ENCODE assay signal across 15 cellular contexts in genomic region chr3:7382293-7383033, GRCh38.
DNase-seq lines count a peak whose midpoint lies in the region; ATAC-seq, FAIRE-seq and TF ChIP-seq lines count a peak whose summit lies in the region.
"Had no signal": no experiment of that assay in that cellular context is flagged by ENCODE, and none has a peak within 500 bp of the region (broad histone marks: within the 10 kb centered on the region; RNA-seq: fewer than 3 reads in every experiment).

No MANE protein-coding gene starts in this region.

- no peaks in the 10 kb centered on the region for H3K27me3 ChIP-seq in heart left ventricle
- H3K27me3 ChIP-seq in endothelial cell of umbilical vein (ENCODE audit: control insufficient read depth in 2 of 2, insufficient read depth in 2 of 2, low read length in 2 of 2): no peaks in the 10 kb centered on the region
- H3K27me3 ChIP-seq in liver (ENCODE audit: control insufficient read depth in 4 of 4, insufficient read depth in 4 of 4, low read length in 3 of 4): no peaks in the 10 kb centered on the region
- H3K27me3 ChIP-seq in transverse colon: no peaks in the 10 kb centered on the region
- H3K27me3 ChIP-seq: MG63 had no signal

- TF ChIP-seq EP300 in transverse colon (IDR thresholded peaks at IDR 0.05; ENCODE audit: low read depth): no peak

- no peaks in the 10 kb centered on the region for H3K9me1 ChIP-seq in endothelial cell of umbilical vein (replicated peaks; ENCODE audit: control insufficient read depth, extremely low read depth, insufficient read depth, low read length)

- WGBS in heart left ventricle, 4 donors: 78 to 91% (median 86%) methylated on average over 3 of the region's 3 CpGs
- 43% methylated on average over 3 of the region's 3 CpGs for WGBS in liver
- 27 to 36% methylated on average over 3 of the region's 3 CpGs for WGBS in transverse colon (ENCODE audit: low coverage in 1 of 2), 2 donors

- DNase-seq in Right ventricle myocardium superior (no peak), heart left ventricle (no peak), endothelial cell of umbilical vein (ENCODE audit: low read depth, low spot score) (peak; percentile 98), transverse colon (no peak), SW 1271 (lab: John Stamatoyannopoulos, UW) (no peak), middle frontal gyrus (ENCODE audit: extremely low spot score, low spot score) (no peak)
- DNase-seq in activated CD4-positive, alpha-beta T cell treated with anti-CD3 and anti-CD28 coated beads, Interleukin-2, amount 10 ng/mL, durations not matched to agents 7 days and 5 days: no peak
- DNase-seq: activated CD4-positive, alpha-beta T cell treated with anti-CD3 and anti-CD28 coated beads, Interleukin-2, amount 50 U/mL, for 48 hours; DMS53; MG63; NCI-H2171; stimulated activated CD4-positive, alpha-beta T cell treated with anti-CD3 and anti-CD28 coated beads, Interleukin-2, amount 100 ng/mL, for 48 hours had no signal

- no peaks in the 10 kb centered on the region for H3K36me3 Mint-ChIP-seq in activated CD4-positive, alpha-beta T cell treated with anti-CD3 and anti-CD28 coated beads, Interleukin-2, amount 10 ng/mL, durations not matched to agents 7 days and 5 days (ENCODE audit: low read depth)
- H3K36me3 Mint-ChIP-seq: stimulated activated memory B cell treated with anti-CD40 and anti-IgM and Interleukin-4, amounts not matched to agents 10 μg/mL and 1 μg/mL and 100 μg/mL, for 72 hours had no signal

- H3K4me1 Mint-ChIP-seq in activated CD4-positive, alpha-beta T cell treated with anti-CD3 and anti-CD28 coated beads, Interleukin-2, amount 10 ng/mL, durations not matched to agents 7 days and 5 days: no peaks in the 10 kb centered on the region
- H3K4me1 Mint-ChIP-seq: stimulated activated memory B cell treated with anti-CD40 and anti-IgM and Interleukin-4, amounts not matched to agents 10 μg/mL and 1 μg/mL and 100 μg/mL, for 72 hours had no signal

- CTCF ChIA-PET in endothelial cell of umbilical vein (lab: Charles Lee): interaction anchor here (0.7 to 1.5 kb wide), 6 partner anchors 8 to 729 kb away, joined by 3 to 5 read pairs (median 4); no protein-coding TSS in a partner anchor
- CTCF ChIA-PET in activated CD4-positive, alpha-beta T cell treated with anti-CD3 and anti-CD28 coated beads, Interleukin-2, amount 10 ng/mL, durations not matched to agents 7 days and 5 days (lab: Charles Lee): no interaction called here

- peak overlapping the region; percentile 59 for H3K4me2 ChIP-seq in endothelial cell of umbilical vein (ENCODE audit: insufficient read depth, low read length)

- H3K4me3 Mint-ChIP-seq in activated CD4-positive, alpha-beta T cell treated with anti-CD3 and anti-CD28 coated beads, Interleukin-2, amount 10 ng/mL, durations not matched to agents 7 days and 5 days: no peak overlapping the region
- H3K4me3 Mint-ChIP-seq: stimulated activated memory B cell treated with anti-CD40 and anti-IgM and Interleukin-4, amounts not matched to agents 10 μg/mL and 1 μg/mL and 100 μg/mL, for 72 hours had no signal

- peak; percentile 91 for FAIRE-seq in endothelial cell of umbilical vein (lab: Jason Lieb, UNC)
- FAIRE-seq: frontal cortex had no signal

- TF ChIP-seq POLR2A in heart left ventricle (IDR thresholded peaks at IDR 0.05) (no peak), endothelial cell of umbilical vein (IDR thresholded peaks at IDR 0.05; ENCODE audit: low read depth, low read length) (no peak), transverse colon (IDR thresholded peaks at IDR 0.05) (no peak)

- H3K36me3 ChIP-seq in heart left ventricle: no peaks in the 10 kb centered on the region
- no peaks in the 10 kb centered on the region for H3K36me3 ChIP-seq in endothelial cell of umbilical vein (ENCODE audit: control insufficient read depth in 2 of 2, extremely low read depth in 1 of 2, insufficient read depth in 2 of 2, low read length in 2 of 2)
- H3K36me3 ChIP-seq in liver (ENCODE audit: control insufficient read depth in 4 of 4, insufficient read depth in 3 of 4, low read depth in 1 of 4, low read length in 3 of 4): no peaks in the 10 kb centered on the region
- H3K36me3 ChIP-seq in transverse colon: no peaks in the 10 kb centered on the region
- H3K36me3 ChIP-seq: MG63 had no signal

- no TSS peak for BruUV-seq in endothelial cell of umbilical vein (replicated peaks; lab: Mats Ljungman, UMichigan)

- H3K9me3 Mint-ChIP-seq in activated CD4-positive, alpha-beta T cell treated with anti-CD3 and anti-CD28 coated beads, Interleukin-2, amount 10 ng/mL, durations not matched to agents 7 days and 5 days: no peaks in the 10 kb centered on the region

- peak overlapping the region; percentile 93 for H2AFZ ChIP-seq in endothelial cell of umbilical vein (ENCODE audit: low read depth, low read length)

- H3K4me3 ChIP-seq in heart left ventricle (no peak overlapping the region), endothelial cell of umbilical vein (replicated peaks in 1 of 3; ENCODE audit: insufficient read depth in 1 of 3, low read depth in 1 of 3, low read length in 3 of 3) (no peak overlapping the region), liver (ENCODE audit: low read depth in 1 of 3, low read length in 3 of 3) (no peak overlapping the region), transverse colon (no peak overlapping the region)
- H3K4me3 ChIP-seq: MG63 had no signal

- no peak overlapping the region for H3K27ac Mint-ChIP-seq in activated CD4-positive, alpha-beta T cell treated with anti-CD3 and anti-CD28 coated beads, Interleukin-2, amount 10 ng/mL, durations not matched to agents 7 days and 5 days
- H3K27ac Mint-ChIP-seq: stimulated activated memory B cell treated with anti-CD40 and anti-IgM and Interleukin-4, amounts not matched to agents 10 μg/mL and 1 μg/mL and 100 μg/mL, for 72 hours had no signal

- TF ChIP-seq RAD21 in liver (IDR thresholded peaks at IDR 0.05): peak in 1 of 2 donors; percentile 18

- no peaks in the 10 kb centered on the region for H3K4me1 ChIP-seq in heart left ventricle
- H3K4me1 ChIP-seq in endothelial cell of umbilical vein (ENCODE audit: control insufficient read depth, extremely low read depth, insufficient read depth, low read length): peaks cover 18% of the 10 kb centered on the region
- peaks cover 0 to 14% (median 12%) of the 10 kb centered on the region in 4 donors for H3K4me1 ChIP-seq in liver (ENCODE audit: control insufficient read depth in 4 of 4, insufficient read depth in 4 of 4, low read length in 3 of 4)
- H3K4me1 ChIP-seq in transverse colon: peaks cover 0 to 23% (median 8%) of the 10 kb centered on the region in 4 donors

- in situ Hi-C loops in transverse colon (cut with MboI; ENCODE audit: low pct_ligation_motif_present in 1 of 4, low pct_unique_long_range_greater_than_20kb in 1 of 4, low sequenced_read_pairs in 3 of 4): no loop called here

- intact Hi-C loops in Right ventricle myocardium superior (cut with DNase I): no loop called here
- intact Hi-C loops in heart left ventricle (cut with DNase I): no loop called here
- intact Hi-C loops in endothelial cell of umbilical vein (cut with micrococcal nuclease): loop anchor here (1.0 to 5.0 kb wide), 7 partner anchors 65 to 495 kb away; no protein-coding TSS in a partner anchor
- intact Hi-C loops in transverse colon (cut with DNase I; ENCODE audit: low total_unique reads): no loop called here

- H3K27me3 Mint-ChIP-seq in activated CD4-positive, alpha-beta T cell treated with anti-CD3 and anti-CD28 coated beads, Interleukin-2, amount 10 ng/mL, durations not matched to agents 7 days and 5 days: no peaks in the 10 kb centered on the region
- H3K27me3 Mint-ChIP-seq: stimulated activated memory B cell treated with anti-CD40 and anti-IgM and Interleukin-4, amounts not matched to agents 10 μg/mL and 1 μg/mL and 100 μg/mL, for 72 hours had no signal

- H3K79me2 ChIP-seq in endothelial cell of umbilical vein (ENCODE audit: control insufficient read depth, insufficient read depth, low read length): no peaks in the 10 kb centered on the region

- dilution Hi-C loops in endothelial cell of umbilical vein (cut with MboI; ENCODE audit: extremely low pct_ligation_motif_present, low sequenced_read_pairs): no loop called here

- H3K9ac ChIP-seq in endothelial cell of umbilical vein (replicated peaks; ENCODE audit: extremely low read depth, insufficient read depth, low read length): peak overlapping the region; percentile 26
- no peak overlapping the region for H3K9ac ChIP-seq in liver (ENCODE audit: low read depth in 1 of 2, low read length in 2 of 2)

- no peaks in the 10 kb centered on the region for H4K20me1 ChIP-seq in endothelial cell of umbilical vein (replicated peaks; ENCODE audit: control insufficient read depth, extremely low read depth, insufficient read depth, low read length)

- H3K27ac ChIP-seq in heart left ventricle (peak overlapping the region in 1 of 12 donors; percentile 19), endothelial cell of umbilical vein (ENCODE audit: insufficient read depth, low read depth, low read length) (peak overlapping the region; percentile 57), liver (ENCODE audit: low read depth in 1 of 2, low read length in 2 of 2) (no peak overlapping the region), transverse colon (peak overlapping the region; percentile 21 to 65 (median 58))

- no peaks in the 10 kb centered on the region for H3K9me3 ChIP-seq in heart left ventricle
- no peaks in the 10 kb centered on the region for H3K9me3 ChIP-seq in endothelial cell of umbilical vein (replicated peaks; ENCODE audit: control insufficient read depth, insufficient read depth, low read length)
- no peaks in the 10 kb centered on the region for H3K9me3 ChIP-seq in liver (ENCODE audit: control insufficient read depth in 4 of 4, low read length in 3 of 4)
- H3K9me3 ChIP-seq in transverse colon: no peaks in the 10 kb centered on the region
- H3K9me3 ChIP-seq: MG63 had no signal

- POLR2A ChIA-PET in endothelial cell of umbilical vein (lab: Charles Lee): interaction anchor here (0.5 to 0.6 kb wide), 2 partner anchors 36 to 53 kb away, joined by 3 to 4 read pairs; no protein-coding TSS in a partner anchor
- POLR2A ChIA-PET in activated CD4-positive, alpha-beta T cell treated with anti-CD3 and anti-CD28 coated beads, Interleukin-2, amount 10 ng/mL, durations not matched to agents 7 days and 5 days (lab: Charles Lee): no interaction called here

- no peak for TF ChIP-seq CTCF in heart left ventricle (IDR thresholded peaks at IDR 0.05)
- no peak for TF ChIP-seq CTCF in endothelial cell of umbilical vein (IDR thresholded peaks at IDR 0.05; ENCODE audit: extremely low read depth in 1 of 2, insufficient read depth in 1 of 2, low read depth in 1 of 2, low read length in 2 of 2)
- no peak for TF ChIP-seq CTCF in liver (IDR thresholded peaks at IDR 0.05; ENCODE audit: low read depth, low read length, missing input control)
- no peak for TF ChIP-seq CTCF in transverse colon (IDR thresholded peaks at IDR 0.05)

- ATAC-seq in Right ventricle myocardium superior (ENCODE audit: poor library complexity): peak; percentile 60
- no peak for ATAC-seq in heart left ventricle
- ATAC-seq: stimulated activated memory B cell treated with anti-CD40 and anti-IgM and Interleukin-4, amounts not matched to agents 10 μg/mL and 1 μg/mL and 100 μg/mL, for 72 hours had no signal

TF ChIP-seq in endothelial cell of umbilical vein, 7 proteins besides CTCF, POLR2A, EP300 and RAD21 (continues in another document):
- TF ChIP-seq GATA2 (IDR thresholded peaks at IDR 0.05; ENCODE audit: insufficient read depth, insufficient read length, low read depth, low read length): no peak

TF ChIP-seq in liver, 16 proteins besides CTCF, POLR2A, EP300 and RAD21 (continues in another document):
- TF ChIP-seq TAF1 (conservative IDR thresholded peaks at IDR 0.05): no peak

Comparison
In these comparisons a context has a peak if more than half of its experiments do, and no peak if none do; other contexts are left out.
1. H3K27ac ChIP-seq: peak in endothelial cell of umbilical vein (single experiment) and transverse colon (4 of 4); none in liver (0 of 2).